ENCODE assay signal across 1 cellular context in genomic region chr11:61693897-61694840, GRCh38.
TF ChIP-seq lines count a peak whose summit lies in the region.

No MANE protein-coding gene starts in this region.

TF ChIP-seq in H1, 55 proteins besides CTCF, POLR2A, EP300 and RAD21:
- TF ChIP-seq HDAC2 (IDR thresholded peaks at IDR 0.05; ENCODE audit: borderline replicate concordance in 1 of 2, low read depth in 2 of 2, low read length in 2 of 2), result no peak
- TF ChIP-seq SRF (IDR thresholded peaks at IDR 0.05; ENCODE audit: low read depth, low read length), result no peak
- TF ChIP-seq TAF1 (IDR thresholded peaks at IDR 0.05; ENCODE audit: low read depth, low read length), result no peak
- no peak for TF ChIP-seq NANOG (IDR thresholded peaks at IDR 0.05; ENCODE audit: insufficient read depth, low read depth, low read length, poor library complexity, severe bottlenecking)
- TF ChIP-seq CREB1 (IDR thresholded peaks at IDR 0.05), result no peak
- no peak for TF ChIP-seq SIX5 (IDR thresholded peaks at IDR 0.05; ENCODE audit: low read depth, low read length)
- no peak for TF ChIP-seq MAX (IDR thresholded peaks at IDR 0.05)
- TF ChIP-seq EZH2 (IDR thresholded peaks at IDR 0.05; ENCODE audit: low read depth, low read length, severe bottlenecking), result no peak
- no peak for TF ChIP-seq TEAD4 (IDR thresholded peaks at IDR 0.05; ENCODE audit: low read depth, low read length)
- no peak for TF ChIP-seq JUND (IDR thresholded peaks at IDR 0.05; ENCODE audit: low read length)
- TF ChIP-seq KDM5A (IDR thresholded peaks at IDR 0.05; ENCODE audit: low read length), result no peak
- TF ChIP-seq HDAC6 (IDR thresholded peaks at IDR 0.05; ENCODE audit: low read depth, low read length), result no peak
- TF ChIP-seq CEBPB (IDR thresholded peaks at IDR 0.05; ENCODE audit: low read depth, low read length), result no peak
